ENCODE assay signal across 14 cellular contexts in genomic region chr12:116238149-116238548, GRCh38. TPM values are rescaled to one million over a fixed set of nuclear protein-coding genes. Genes with fewer than 3 reads are reported as not detected.
DNase-seq lines count a peak whose midpoint lies in the region; ATAC-seq, FAIRE-seq and TF ChIP-seq lines count a peak whose summit lies in the region.
"Had no signal": no experiment of that assay in that cellular context is flagged by ENCODE, and none has a peak within 500 bp of the region (broad histone marks: within the 10 kb centered on the region; RNA-seq: fewer than 3 reads in every experiment).

No MANE protein-coding gene starts in this region.

- no peak overlapping the region for H3K4me2 ChIP-seq in Loucy (ENCODE audit: low read depth, low read length, poor library complexity, severe bottlenecking)

- no peak for TF ChIP-seq CTCF in cardiac muscle cell (IDR thresholded peaks at IDR 0.05; ENCODE audit: low read depth, low read length)
- TF ChIP-seq CTCF in Loucy (conservative IDR thresholded peaks at IDR 0.05; ENCODE audit: low read length): no peak
- no peak for TF ChIP-seq CTCF in pancreas (IDR thresholded peaks at IDR 0.05)

- H3K4me1 ChIP-seq in cardiac muscle cell (ENCODE audit: low read depth) (peaks cover 30% of the 10 kb centered on the region), Loucy (ENCODE audit: insufficient read depth, low read length, poor library complexity, severe bottlenecking) (peaks cover 21% of the 10 kb centered on the region), pancreas (peaks cover 8 to 26% (median 16%) of the 10 kb centered on the region in 3 donors)

- no peak for ATAC-seq in pancreas
- no peak for ATAC-seq in HG02973 (IDR thresholded peaks at IDR 0.05; ENCODE audit: unreplicated experiment)
- ATAC-seq: HepG2 had no signal

- peaks cover 93% of the 10 kb centered on the region for H3K79me2 ChIP-seq in Loucy (ENCODE audit: insufficient read depth, low read length)

- no peak overlapping the region for H3K4me3 ChIP-seq in cardiac muscle cell
- no peak overlapping the region for H3K4me3 ChIP-seq in Loucy (ENCODE audit: low read length, poor library complexity, severe bottlenecking)
- H3K4me3 ChIP-seq in pancreas: no peak overlapping the region

- no peaks in the 10 kb centered on the region for H3K36me3 ChIP-seq in cardiac muscle cell
- no peaks in the 10 kb centered on the region for H3K36me3 ChIP-seq in Loucy (ENCODE audit: insufficient read depth, low read length)
- no peaks in the 10 kb centered on the region for H3K36me3 ChIP-seq in pancreas

- DNase-seq in cardiac muscle cell (ENCODE audit: low read depth in 1 of 2, low spot score in 1 of 2): no peak
- no peak for DNase-seq in cardiac septum (ENCODE audit: low spot score)
- no peak for DNase-seq in pancreas
- no peak for DNase-seq in DMS53 (lab: John Stamatoyannopoulos, UW)
- DNase-seq in head of caudate nucleus: no peak
- DNase-seq: Calu3, DMS 273 treated with DMSO at 0.1 percent for 48 hours, DMS79, GOT3, H9 had no signal

- H3F3A ChIP-seq in Loucy (ENCODE audit: low read depth): no peaks in the 10 kb centered on the region

- WGBS in pancreas, 2 donors: 68 to 75% methylated on average over 3 of the region's 3 CpGs

- peak; percentile 23 for FAIRE-seq in pancreas (lab: Jason Lieb, UNC)
- FAIRE-seq: GM12891, HepG2 had no signal

- H3K27ac ChIP-seq in cardiac muscle cell (peak overlapping the region; percentile 22), pancreas (no peak overlapping the region)

- no peaks in the 10 kb centered on the region for H3K9me2 ChIP-seq in Loucy (replicated peaks; ENCODE audit: low read depth, low read length)

- no peak overlapping the region for H2AFZ ChIP-seq in Loucy (ENCODE audit: low read length)

- intact Hi-C loops in cardiac septum (cut with DNase I) (loop anchor here (5.0 kb wide), 1 partner anchor 221 kb away; no protein-coding TSS in a partner anchor), pancreas (cut with DNase I) (no loop called here), head of caudate nucleus (cut with DNase I) (no loop called here)

- no peaks in the 10 kb centered on the region for H3K9me3 ChIP-seq in cardiac muscle cell (ENCODE audit: low read depth)
- H3K9me3 ChIP-seq in Loucy (ENCODE audit: insufficient read depth, low read depth, low read length): no peaks in the 10 kb centered on the region
- no peaks in the 10 kb centered on the region for H3K9me3 ChIP-seq in pancreas

- H3K27me3 ChIP-seq in cardiac muscle cell (no peaks in the 10 kb centered on the region), Loucy (ENCODE audit: insufficient read depth, low read length, poor library complexity, severe bottlenecking) (no peaks in the 10 kb centered on the region), pancreas (no peaks in the 10 kb centered on the region)

- H4K20me1 ChIP-seq in Loucy (ENCODE audit: insufficient read depth, low read length, poor library complexity, severe bottlenecking): peaks cover 30% of the 10 kb centered on the region

- H3K9ac ChIP-seq in Loucy (ENCODE audit: low read depth, low read length, poor library complexity, severe bottlenecking): peak overlapping the region; percentile 10

RNA-seq across cellular contexts. Expression of gene MED13L, which starts 39.3 kb away (rescaled TPM):
- total RNA-seq in cardiac muscle cell: 49.5 and 94.3 TPM in 2 replicates
- 31.3 and 39.2 TPM in 2 replicates for polyA plus RNA-seq in cardiac muscle cell
- 74.5 TPM for total RNA-seq in cardiac septum
- total RNA-seq in pancreas: 10 to 100 TPM; 49.1 to 93.8 (median 56.8) TPM
- 10 to 100 TPM; 10.3 to 15.6 TPM for polyA plus RNA-seq in pancreas
